ENCODE assay signal across 9 cellular contexts in the genomic region with DNA sequence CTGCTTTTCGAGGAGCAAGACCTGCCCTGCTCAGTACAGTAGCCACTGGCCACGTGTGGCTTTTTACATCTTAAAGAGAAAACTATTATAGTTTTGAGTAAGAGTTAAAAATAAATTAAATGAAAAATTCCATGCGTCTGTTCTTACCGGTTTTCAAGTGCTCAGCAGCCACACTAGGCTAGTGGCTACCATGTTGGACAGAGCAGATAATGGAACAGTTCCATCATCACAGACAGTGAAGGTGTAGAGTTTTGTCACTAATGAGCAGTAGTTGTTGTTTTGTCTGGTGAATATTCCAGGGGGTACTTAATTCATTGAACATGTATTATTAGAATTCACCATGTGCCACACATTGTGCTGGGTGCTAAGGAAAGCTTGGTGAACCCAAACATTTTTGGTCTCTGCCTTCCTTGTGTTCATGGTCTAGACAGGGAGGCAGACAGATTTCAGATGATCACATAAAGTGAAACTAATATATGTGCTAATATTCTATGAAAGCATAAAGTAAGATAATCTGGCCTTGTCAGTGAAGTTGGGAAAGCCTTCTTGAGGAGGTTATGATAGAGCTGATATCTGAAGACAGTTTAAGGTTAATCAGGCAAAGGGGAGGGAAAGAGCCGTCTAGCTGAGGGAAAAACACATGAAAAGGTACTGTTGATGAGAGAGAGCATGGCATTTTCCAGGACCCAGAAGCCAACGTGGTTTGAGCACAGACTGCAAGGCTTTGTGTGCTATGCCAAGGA. TPM values are rescaled to one million over a fixed set of nuclear protein-coding genes. Genes with fewer than 3 reads are reported as not detected.
DNase-seq lines count a peak whose midpoint lies in the region; ATAC-seq and TF ChIP-seq lines count a peak whose summit lies in the region.
"Had no signal": no experiment of that assay in that cellular context is flagged by ENCODE, and none has a peak within 500 bp of the region (broad histone marks: within the 10 kb centered on the region; RNA-seq: fewer than 3 reads in every experiment).

No MANE protein-coding gene starts in this region.

- peaks cover 0 to 18% (median 4%) of the 10 kb centered on the region in 11 experiments; a peak in 5 of 22 replicates for H3K36me3 ChIP-seq in BLaER1 treated with 17β-estradiol and CSF1 and Interleukin-3, amounts not matched to agents 10 nM and 100 nM

- no peak for ATAC-seq in GM19035 (IDR thresholded peaks at IDR 0.05; ENCODE audit: unreplicated experiment)
- no peak for ATAC-seq in HG02970 (IDR thresholded peaks at IDR 0.05; ENCODE audit: low FRiP score, unreplicated experiment)

- H3K27ac ChIP-seq in BLaER1 treated with 17β-estradiol and CSF1 and Interleukin-3, amounts not matched to agents 10 nM and 100 nM: peak overlapping the region in 9 of 11 experiments; percentile 77 to 87 (median 80); a peak in 17 of 22 replicates

- peak overlapping the region; percentile 82 to 95 (median 90) for H3K4me2 ChIP-seq in BLaER1 treated with 17β-estradiol and CSF1 and Interleukin-3, amounts not matched to agents 10 nM and 100 nM

- no peaks in the 10 kb centered on the region for H3K9me3 ChIP-seq in BLaER1 treated with 17β-estradiol and CSF1 and Interleukin-3, amounts not matched to agents 10 nM and 100 nM (replicated peaks in 1 of 11)

- H3K27me3 Mint-ChIP-seq in IgD-negative memory B cell: no peaks in the 10 kb centered on the region
- H3K27me3 Mint-ChIP-seq in nephron (ENCODE audit: low read depth): peaks cover 12% of the 10 kb centered on the region

- DNase-seq in cerebellar cortex (ENCODE audit: low spot score) (peak; percentile 3), NCI-H1436 treated with DMSO at 0.1 percent for 48 hours (lab: John Stamatoyannopoulos, UW) (no peak), NCI-H2171 treated with DMSO at 0.1 percent for 48 hours (lab: John Stamatoyannopoulos, UW) (no peak)
- DNase-seq: activated effector memory CD4-positive, alpha-beta T cell treated with Interleukin-2 at 50 U/mL for 16 hours had no signal

- peak overlapping the region; percentile 88 to 97 (median 96) for H3K4me3 Mint-ChIP-seq in IgD-negative memory B cell
- H3K4me3 Mint-ChIP-seq in nephron: peak overlapping the region; percentile 97 to 98 (median 97)

- H3K9me3 Mint-ChIP-seq in IgD-negative memory B cell: no peaks in the 10 kb centered on the region
- H3K9me3 Mint-ChIP-seq in nephron: peaks cover 2% of the 10 kb centered on the region

- TF ChIP-seq CTCF in nephron (IDR thresholded peaks at IDR 0.05; ENCODE audit: unreplicated experiment in 3 of 3): no peak

- peaks cover 0 to 45% (median 3%) of the 10 kb centered on the region in 11 experiments; a peak in 8 of 22 replicates for H4K20me1 ChIP-seq in BLaER1 treated with 17β-estradiol and CSF1 and Interleukin-3, amounts not matched to agents 10 nM and 100 nM

- H3K4me1 Mint-ChIP-seq in IgD-negative memory B cell (peaks cover 23 to 25% (median 24%) of the 10 kb centered on the region in 3 donors), nephron (peaks cover 23% of the 10 kb centered on the region)

- H3K4me1 ChIP-seq in BLaER1 treated with 17β-estradiol and CSF1 and Interleukin-3, amounts not matched to agents 10 nM and 100 nM: peaks cover 17 to 25% (median 22%) of the 10 kb centered on the region in 10 experiments

- H3K36me3 Mint-ChIP-seq in IgD-negative memory B cell (peaks cover 3% of the 10 kb centered on the region), nephron (ENCODE audit: low read depth) (peaks cover 20% of the 10 kb centered on the region)

- peak overlapping the region; percentile 78 to 89 (median 84) for H3K9ac ChIP-seq in BLaER1 treated with 17β-estradiol and CSF1 and Interleukin-3, amounts not matched to agents 10 nM and 100 nM

- peak overlapping the region; percentile 79 to 90 (median 84) for H3K4me3 ChIP-seq in BLaER1 treated with 17β-estradiol and CSF1 and Interleukin-3, amounts not matched to agents 10 nM and 100 nM

- no peaks in the 10 kb centered on the region for H3K27me3 ChIP-seq in BLaER1 treated with 17β-estradiol and CSF1 and Interleukin-3, amounts not matched to agents 10 nM and 100 nM

- peak overlapping the region in 2 of 3 donors; percentile 36 to 97 for H3K27ac Mint-ChIP-seq in IgD-negative memory B cell
- peak overlapping the region; percentile 91 to 99 (median 98) for H3K27ac Mint-ChIP-seq in nephron

RNA-seq across cellular contexts. Expression of a gene that starts 1.4 kb away (rescaled TPM):
- 2.3 TPM for polyA plus RNA-seq in IgD-negative memory B cell
